ENCODE assay signal across 26 cellular contexts in genomic region chr6:43966374-43966658, GRCh38.
"Had no signal": no experiment of that assay in that cellular context is flagged by ENCODE, and none has a peak within 500 bp of the region (broad histone marks: within the 10 kb centered on the region; RNA-seq: fewer than 3 reads in every experiment).

No MANE protein-coding gene starts in this region.

- H3K9me3 ChIP-seq: breast epithelium, esophagus muscularis mucosa, left ventricle myocardium inferior, mucosa of descending colon, ovary, prostate gland, suprapubic skin, tibial artery had no signal

- H3K36me3 Mint-ChIP-seq: natural killer cell treated with Interleukin-12 subunit alpha and Interleukin-12 subunit beta and Interleukin-15 and Interleukin-18, amount 100 ng/mL, for 72 hours had no signal

- H3K9me3 Mint-ChIP-seq: activated CD4-positive, alpha-beta memory T cell treated with anti-CD3 and anti-CD28 coated beads, Interleukin-2, amount 10 ng/mL, durations not matched to agents 7 days and 5 days; activated CD4-positive, alpha-beta T cell treated with anti-CD3 and anti-CD28 coated beads, Interleukin-2, amount 10 ng/mL, durations not matched to agents 24 days and 14 days; activated T-cell treated with anti-CD3 and anti-CD28 coated beads, Interleukin-2, amount 50 U/mL, for 4 hours; activated T-helper 17 cell treated with anti-CD3 and anti-CD28 coated beads, Interleukin-2, amount 50 U/mL, for 72 hours; central memory CD8-positive, alpha-beta T cell; dendritic cell treated with granulocyte-macrophage colony-stimulating factor and Interleukin-4, amounts not matched to agents 40 ng/mL and 50 ng/mL, for 4 days; endodermal cell; natural killer cell treated with Interleukin-12 subunit alpha and Interleukin-12 subunit beta and Interleukin-15 and Interleukin-18, amount 100 ng/mL, for 72 hours had no signal

- H3K4me1 Mint-ChIP-seq: activated CD4-positive, alpha-beta memory T cell treated with anti-CD3 and anti-CD28 coated beads, Interleukin-2, amount 10 ng/mL, durations not matched to agents 7 days and 5 days; activated CD4-positive, alpha-beta T cell treated with anti-CD3 and anti-CD28 coated beads, Interleukin-2, amount 10 ng/mL, durations not matched to agents 24 days and 14 days; activated T-helper 17 cell treated with anti-CD3 and anti-CD28 coated beads, Interleukin-2, amount 50 U/mL, for 72 hours; central memory CD8-positive, alpha-beta T cell had no signal

- H3K4me3 Mint-ChIP-seq: activated CD4-positive, alpha-beta memory T cell treated with anti-CD3 and anti-CD28 coated beads, Interleukin-2, amount 10 ng/mL, durations not matched to agents 7 days and 5 days; activated CD4-positive, alpha-beta T cell treated with anti-CD3 and anti-CD28 coated beads, Interleukin-2, amount 10 ng/mL, durations not matched to agents 24 days and 14 days; activated T-cell treated with anti-CD3 and anti-CD28 coated beads, Interleukin-2, amount 50 U/mL, for 4 hours; activated T-helper 17 cell treated with anti-CD3 and anti-CD28 coated beads, Interleukin-2, amount 50 U/mL, for 72 hours; central memory CD8-positive, alpha-beta T cell; dendritic cell treated with granulocyte-macrophage colony-stimulating factor and Interleukin-4, amounts not matched to agents 40 ng/mL and 50 ng/mL, for 4 days; endodermal cell; natural killer cell treated with Interleukin-12 subunit alpha and Interleukin-12 subunit beta and Interleukin-15 and Interleukin-18, amount 100 ng/mL, for 72 hours had no signal

- ATAC-seq: activated T-cell treated with anti-CD3 and anti-CD28 coated beads, Interleukin-2, amount 50 U/mL, for 4 hours; activated T-helper 17 cell treated with anti-CD3 and anti-CD28 coated beads, Interleukin-2, amount 50 U/mL, for 72 hours; mucosa of descending colon; natural killer cell treated with Interleukin-12 subunit alpha and Interleukin-12 subunit beta and Interleukin-15 and Interleukin-18, amount 100 ng/mL, for 72 hours had no signal

- DNase-seq: activated CD4-positive, alpha-beta T cell treated with anti-CD3 and anti-CD28 coated beads, Interleukin-2, amount 10 ng/mL, durations not matched to agents 24 days and 14 days; activated gamma-delta T cell treated with Interleukin-2 at 50 U/mL for 16 hours; activated naive CD4-positive, alpha-beta T cell treated with anti-CD3 and anti-CD28 coated beads, Interleukin-2, amount 50 U/mL, for 16 hours; activated T-cell treated with anti-CD3 and anti-CD28 coated beads, Interleukin-2, amount 50 U/mL, for 4 hours; endodermal cell; foreskin melanocyte; left ventricle myocardium inferior; mucosa of descending colon; ovary; stimulated activated CD4-positive, alpha-beta T cell treated with anti-CD3 and anti-CD28 coated beads, Interleukin-15, amount 100 ng/mL, for 24 hours; stimulated activated CD4-positive, alpha-beta T cell treated with anti-CD3 and anti-CD28 coated beads, Interleukin-2, amount 100 ng/mL, for 24 hours; stimulated activated naive CD4-positive, alpha-beta T cell; T-helper 1 cell; T-helper 9 cell; tibial artery had no signal

- H3K27ac Mint-ChIP-seq: activated CD4-positive, alpha-beta memory T cell treated with anti-CD3 and anti-CD28 coated beads, Interleukin-2, amount 10 ng/mL, durations not matched to agents 7 days and 5 days; activated CD4-positive, alpha-beta T cell treated with anti-CD3 and anti-CD28 coated beads, Interleukin-2, amount 10 ng/mL, durations not matched to agents 24 days and 14 days; activated T-helper 17 cell treated with anti-CD3 and anti-CD28 coated beads, Interleukin-2, amount 50 U/mL, for 72 hours; dendritic cell treated with granulocyte-macrophage colony-stimulating factor and Interleukin-4, amounts not matched to agents 40 ng/mL and 50 ng/mL, for 4 days; endodermal cell; natural killer cell treated with Interleukin-12 subunit alpha and Interleukin-12 subunit beta and Interleukin-15 and Interleukin-18, amount 100 ng/mL, for 72 hours had no signal

- H3K27me3 ChIP-seq: breast epithelium, esophagus muscularis mucosa, ovary, suprapubic skin, tibial artery had no signal

- H3K36me3 ChIP-seq: breast epithelium, esophagus muscularis mucosa, left ventricle myocardium inferior, ovary, prostate gland, suprapubic skin, tibial artery had no signal

- H3K27ac ChIP-seq: breast epithelium, esophagus muscularis mucosa, left ventricle myocardium inferior, ovary, prostate gland, suprapubic skin, tibial artery, VCaP had no signal

- H3K4me3 ChIP-seq: breast epithelium, esophagus muscularis mucosa, left ventricle myocardium inferior, lung, mucosa of descending colon, ovary, prostate gland, suprapubic skin, tibial artery had no signal

- H3K4me1 ChIP-seq: prostate gland, tibial artery had no signal
